In the genomic region with DNA sequence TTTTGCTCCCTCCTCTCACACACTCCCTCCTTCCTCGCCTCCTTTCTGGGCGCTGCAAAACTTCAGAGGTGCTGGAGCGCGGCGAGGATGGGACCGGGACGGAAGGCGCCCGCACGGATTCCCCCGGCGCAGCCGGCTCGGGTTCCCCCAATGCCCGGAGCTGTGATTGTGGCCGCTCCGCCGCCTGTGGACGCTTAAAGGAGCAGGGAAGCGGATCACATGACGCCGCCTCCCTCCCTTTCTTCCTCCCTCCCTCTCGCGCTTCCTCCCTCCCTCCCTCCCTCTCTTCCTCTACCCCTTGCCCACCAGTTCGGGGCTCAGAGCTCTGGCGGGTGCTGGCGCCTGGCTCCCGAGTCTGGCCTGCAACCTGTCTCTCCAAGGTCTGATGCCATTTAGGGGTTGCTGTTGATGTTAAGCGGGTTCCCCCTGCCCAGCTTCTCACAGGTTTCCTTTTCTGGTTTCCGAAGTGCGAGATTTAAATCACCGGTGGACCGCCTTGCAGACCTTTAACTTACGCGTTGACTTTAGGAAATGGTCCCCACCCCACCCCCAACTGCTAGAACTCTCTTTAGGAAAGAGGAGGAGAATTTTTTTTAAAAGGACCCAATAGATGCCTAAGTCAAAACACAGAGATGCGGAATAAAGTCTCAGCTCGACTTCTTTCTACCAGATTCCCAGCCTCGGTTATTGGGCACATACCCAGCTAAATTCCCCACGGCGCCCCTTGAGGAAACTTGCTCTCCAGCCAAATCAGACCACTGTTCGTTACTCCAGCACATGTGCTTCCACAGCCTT, we compare ENCODE assay signal across 8 cellular contexts. TPM values are rescaled to one million over a fixed set of nuclear protein-coding genes. Genes with fewer than 3 reads are reported as not detected.
DNase-seq lines count a peak whose midpoint lies in the region; ATAC-seq and TF ChIP-seq lines count a peak whose summit lies in the region.

A gene (minus strand): TSS at position 170 of the 795 bp plus-strand sequence. CDS start 224 bp downstream, outside the sequence.

- POLR2A ChIA-PET in CD8-positive, alpha-beta memory T cell (lab: Charles Lee), result no interaction called here
- POLR2A ChIA-PET in naive thymus-derived CD8-positive, alpha-beta T cell (lab: Charles Lee), result no interaction called here

- H3K36me3 Mint-ChIP-seq in CD8-positive, alpha-beta memory T cell, result peaks cover 0 to under 1% (median 0%) of the 10 kb centered on the region in 3 donors
- peaks cover 0 to 6% (median 3%) of the 10 kb centered on the region in 3 donors for H3K36me3 Mint-ChIP-seq in naive thymus-derived CD8-positive, alpha-beta T cell

- no peak for DNase-seq in CD8-positive, alpha-beta memory T cell
- DNase-seq in LHCN-M2 (ENCODE audit: low read depth), result peak; percentile 81
- DNase-seq in foreskin fibroblast, result peak; percentile 81 to 93
- DNase-seq in naive thymus-derived CD8-positive, alpha-beta T cell, result no peak
- DNase-seq in GM20000 (ENCODE audit: low spot score), result no peak

- CTCF ChIA-PET in CD8-positive, alpha-beta memory T cell (lab: Charles Lee), result no interaction called here

- no peak for TF ChIP-seq CTCF in VCaP (conservative IDR thresholded peaks at IDR 0.05)
- peak; percentile 2 for TF ChIP-seq CTCF in foreskin fibroblast (IDR thresholded peaks at IDR 0.05; ENCODE audit: low read depth, low read length)
- no peak for TF ChIP-seq CTCF in GM20000 (IDR thresholded peaks at IDR 0.05; ENCODE audit: extremely low read depth, missing control alignments)

- ATAC-seq in naive thymus-derived CD8-positive, alpha-beta T cell, result no peak
- ATAC-seq in GM18498 (IDR thresholded peaks at IDR 0.05; ENCODE audit: unreplicated experiment), result no peak
- no peak for ATAC-seq in HG03280 (IDR thresholded peaks at IDR 0.05; ENCODE audit: unreplicated experiment)

- no peak within 1 kb of the TSS for H3K4me3 ChIP-seq in CD8-positive, alpha-beta memory T cell (ENCODE audit: low read length)
- peak within 1 kb of the TSS; percentile 70 to 99 for H3K4me3 ChIP-seq in foreskin fibroblast (ENCODE audit: low read depth in 1 of 2, low read length in 2 of 2)

- peak within 1 kb of the TSS in 1 of 8 donors; percentile 34 for H3K27ac Mint-ChIP-seq in CD8-positive, alpha-beta memory T cell
- no peak within 1 kb of the TSS for H3K27ac Mint-ChIP-seq in naive thymus-derived CD8-positive, alpha-beta T cell

- peak within 1 kb of the TSS in 4 of 7 donors; percentile 3 to 36 (median 20) for H3K4me3 Mint-ChIP-seq in CD8-positive, alpha-beta memory T cell
- peak within 1 kb of the TSS; percentile 3 to 81 (median 69) for H3K4me3 Mint-ChIP-seq in naive thymus-derived CD8-positive, alpha-beta T cell

- peaks cover 0 to 16% (median 3%) of the 10 kb centered on the region in 5 donors for H3K9me3 Mint-ChIP-seq in CD8-positive, alpha-beta memory T cell
- peaks cover 0 to 6% (median 0%) of the 10 kb centered on the region in 9 donors for H3K9me3 Mint-ChIP-seq in naive thymus-derived CD8-positive, alpha-beta T cell

- H3K27me3 ChIP-seq in CD8-positive, alpha-beta memory T cell (ENCODE audit: insufficient read depth, low read length, poor library complexity, severe bottlenecking), result no peaks in the 10 kb centered on the region

- no peaks in the 10 kb centered on the region for H3K4me1 ChIP-seq in CD8-positive, alpha-beta memory T cell (ENCODE audit: insufficient read depth, low read length)

- no peak within 1 kb of the TSS for H3K27ac ChIP-seq in CD8-positive, alpha-beta memory T cell (ENCODE audit: low read depth, low read length)
- H3K27ac ChIP-seq in VCaP, result peak within 1 kb of the TSS; percentile 53; the same call in 1 of the 2 replicates

- no peaks in the 10 kb centered on the region for H3K36me3 ChIP-seq in CD8-positive, alpha-beta memory T cell (ENCODE audit: insufficient read depth, low read length)

- H3K9me3 ChIP-seq in CD8-positive, alpha-beta memory T cell (ENCODE audit: low read length), result no peaks in the 10 kb centered on the region

- H3K27me3 Mint-ChIP-seq in CD8-positive, alpha-beta memory T cell, result peaks cover 30 to 52% of the 10 kb centered on the region in 2 donors
- peaks cover 28 to 61% (median 57%) of the 10 kb centered on the region in 5 donors for H3K27me3 Mint-ChIP-seq in naive thymus-derived CD8-positive, alpha-beta T cell

- H3K4me1 Mint-ChIP-seq in CD8-positive, alpha-beta memory T cell, result peaks cover 2 to 19% (median 7%) of the 10 kb centered on the region in 3 donors
- H3K4me1 Mint-ChIP-seq in naive thymus-derived CD8-positive, alpha-beta T cell, result peaks cover 3 to 22% (median 21%) of the 10 kb centered on the region in 4 donors

RNA-seq across cellular contexts. Expression of the gene that starts here (rescaled TPM):
- total RNA-seq in CD8-positive, alpha-beta memory T cell, result not detected
- polyA plus RNA-seq in CD8-positive, alpha-beta memory T cell, result not detected
- 49.8 and 57.5 TPM in 2 replicates for total RNA-seq in LHCN-M2 (2014; rRNA removed)
- polyA plus RNA-seq in LHCN-M2 (2012), result 54.1 TPM
- not detected for total RNA-seq in naive thymus-derived CD8-positive, alpha-beta T cell
- not detected for polyA plus RNA-seq in naive thymus-derived CD8-positive, alpha-beta T cell

Comparison
In these comparisons a context has a peak if more than half of its experiments do, and no peak if none do; other contexts are left out.
1. RNA of the gene that starts here (total RNA-seq): 49.8 to 57.5 TPM in LHCN-M2; not detected in naive thymus-derived CD8-positive, alpha-beta T cell and not detected in CD8-positive, alpha-beta memory T cell; every median in the first group is over 10 times any median in the second.
2. DNase-seq: peak in LHCN-M2 (single experiment) and foreskin fibroblast (2 of 2); none in CD8-positive, alpha-beta memory T cell (0 of 5), naive thymus-derived CD8-positive, alpha-beta T cell (0 of 10) and GM20000 (single experiment).